ENCODE assay signal across 8 cellular contexts in the genomic region with DNA sequence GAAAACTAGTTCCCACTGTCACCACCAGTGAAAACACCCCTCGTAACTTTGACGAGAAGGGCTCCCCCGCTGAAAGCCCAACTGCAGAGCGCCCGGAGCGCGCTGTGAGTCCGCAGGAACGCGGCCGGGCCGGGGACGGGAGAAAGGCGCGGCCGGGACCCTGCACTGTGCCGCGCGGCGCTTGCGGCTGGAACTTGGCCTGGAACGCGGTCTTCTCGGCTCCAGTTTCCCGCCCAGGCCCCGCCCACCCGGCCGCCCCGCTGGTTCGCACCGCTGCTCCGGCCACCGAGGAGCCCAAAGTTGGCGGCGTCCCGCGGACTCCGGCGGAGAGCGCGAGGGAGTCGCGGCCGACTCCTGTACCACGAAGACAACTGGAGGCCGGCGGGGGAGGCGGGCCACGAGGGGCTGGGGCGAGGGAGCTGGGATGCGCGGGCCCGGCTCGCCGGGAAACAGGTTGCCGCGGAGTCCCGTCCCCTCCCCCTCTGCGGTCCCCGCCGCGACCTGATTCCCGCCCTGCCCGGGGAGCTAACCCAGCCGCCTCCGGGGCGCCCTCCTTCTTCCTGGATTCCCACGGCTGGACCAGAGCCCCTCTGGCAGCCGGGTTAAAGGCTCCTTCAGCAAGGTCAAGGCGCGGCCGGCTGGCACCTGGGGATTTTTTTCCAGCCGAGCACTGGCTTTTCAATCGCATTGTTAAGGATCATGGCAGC. TPM values are rescaled to one million over a fixed set of nuclear protein-coding genes. Genes with fewer than 3 reads are reported as not detected.
DNase-seq lines count a peak whose midpoint lies in the region; ATAC-seq and TF ChIP-seq lines count a peak whose summit lies in the region.

No MANE protein-coding gene starts in this region.

- peaks cover 69% of the 10 kb centered on the region for H3K27me3 Mint-ChIP-seq in neural crest cell (ENCODE audit: low read depth)

- peaks cover 19% of the 10 kb centered on the region for H3K4me1 ChIP-seq in Panc1 (ENCODE audit: control insufficient read depth, insufficient read depth, low read length)

- peak overlapping the region; percentile 93 for H3K4me3 Mint-ChIP-seq in neural crest cell

- no peaks in the 10 kb centered on the region; the same call in 1 of the 2 replicates for H3K36me3 ChIP-seq in Panc1 (ENCODE audit: control insufficient read depth, insufficient read depth, low read length)

- peak overlapping the region; percentile 42 to 43 for H3K4me3 ChIP-seq in Panc1 (ENCODE audit: low read depth in 2 of 2, low read length in 2 of 2)
- H3K4me3 ChIP-seq in fibroblast of villous mesenchyme (ENCODE audit: low read depth, low read length) = peak overlapping the region; percentile 41

- peak; percentile 60 for ATAC-seq in Panc1
- ATAC-seq in GM21825 (IDR thresholded peaks at IDR 0.05; ENCODE audit: unreplicated experiment) = no peak

- no peaks in the 10 kb centered on the region for H3K9me3 Mint-ChIP-seq in neural crest cell

- in situ Hi-C loops in Panc1 (cut with HindIII; ENCODE audit: low pct_unique_long_range_greater_than_20kb, low sequenced_read_pairs) = no loop called here

- POLR2A ChIA-PET in Panc1 (lab: Charles Lee) = interaction anchor here (0.6 kb wide), 1 partner anchor 16 kb away, joined by 3 read pairs; no protein-coding TSS in a partner anchor

- intact Hi-C loops in Panc1 (cut with micrococcal nuclease; ENCODE audit: unreplicated experiment) = no loop called here

- H3K27ac ChIP-seq in Panc1 (ENCODE audit: low read length) = no peak overlapping the region

- H3K36me3 Mint-ChIP-seq in neural crest cell (ENCODE audit: low read depth) = no peaks in the 10 kb centered on the region

- CTCF ChIA-PET in Panc1 (lab: Charles Lee) = no interaction called here

- DNase-seq in activated CD8-positive, alpha-beta memory T cell treated with anti-CD3 and anti-CD28 coated beads, Interleukin-2, amount 50 U/mL, for 48 hours = peak; percentile 48
- DNase-seq in activated CD8-positive, alpha-beta memory T cell treated with anti-CD3 and anti-CD28 coated beads for 24 hours = no peak
- DNase-seq in Panc1 (ENCODE audit: low read depth, low spot score) = no peak
- DNase-seq in fibroblast of villous mesenchyme (ENCODE audit: low read depth) = peak; percentile 14
- peak; percentile 52 for DNase-seq in neural crest cell (ENCODE audit: low read depth, low spot score)
- DNase-seq in pons (ENCODE audit: low spot score) = no peak
- no peak for DNase-seq in effector CD8-positive, alpha-beta T cell (lab: John Stamatoyannopoulos, UW)

- no peaks in the 10 kb centered on the region for H3K9me3 ChIP-seq in Panc1 (ENCODE audit: control insufficient read depth, insufficient read depth, low read depth, low read length)

- H3K27me3 ChIP-seq in Panc1 (ENCODE audit: control insufficient read depth, insufficient read depth, low read length) = peaks cover 63% of the 10 kb centered on the region

- TF ChIP-seq CTCF in Panc1 (IDR thresholded peaks at IDR 0.05) = no peak
- TF ChIP-seq CTCF in fibroblast of villous mesenchyme (IDR thresholded peaks at IDR 0.05; ENCODE audit: insufficient read depth, low read depth, low read length) = no peak
- TF ChIP-seq CTCF in neural crest cell (conservative IDR thresholded peaks at IDR 0.05) = no peak

- peaks cover 31% of the 10 kb centered on the region for H3K4me1 Mint-ChIP-seq in neural crest cell

- H3K27ac Mint-ChIP-seq in neural crest cell (ENCODE audit: unreplicated experiment) = peak overlapping the region; percentile 3

- BruUV-seq in Panc1 (replicated peaks; lab: Mats Ljungman, UMichigan) = no TSS peak

RNA-seq across cellular contexts. Expression of a gene that starts 3.4 kb away (rescaled TPM):
- total RNA-seq in Panc1 (2021; ENCODE audit: unreplicated experiment) (0.39 TPM), fibroblast of villous mesenchyme (10.4 and 21.3 TPM in 2 replicates), neural crest cell (38.1 and 43.2 TPM in 2 replicates)
- 0.31 TPM for polyA plus RNA-seq in Panc1 (2012; ENCODE audit: insufficient read length)

Comparison
In these comparisons a context has a peak if more than half of its experiments do, and no peak if none do; other contexts are left out.
1. DNase-seq: peak in activated CD8-positive, alpha-beta memory T cell treated with anti-CD3 and anti-CD28 coated beads, Interleukin-2, amount 50 U/mL, for 48 hours (single experiment), fibroblast of villous mesenchyme (single experiment) and neural crest cell (single experiment); none in activated CD8-positive, alpha-beta memory T cell treated with anti-CD3 and anti-CD28 coated beads for 24 hours (single experiment), Panc1 (single experiment), pons (single experiment) and effector CD8-positive, alpha-beta T cell (single experiment).